Comparison of ENCODE assay signal across 9 cellular contexts in genomic region chr5:16492398-16493175, GRCh38. TPM values are rescaled to one million over a fixed set of nuclear protein-coding genes. Genes with fewer than 3 reads are reported as not detected.
DNase-seq lines count a peak whose midpoint lies in the region; ATAC-seq lines count a peak whose summit lies in the region.
"Had no signal": no experiment of that assay in that cellular context is flagged by ENCODE, and none has a peak within 500 bp of the region (broad histone marks: within the 10 kb centered on the region; RNA-seq: fewer than 3 reads in every experiment).

No MANE protein-coding gene starts in this region.

- intact Hi-C loops in Right ventricle myocardium inferior (cut with DNase I) (loop anchor here (1.0 to 5.0 kb wide), 2 partner anchors 16 to 125 kb away; partner anchors contain the start of gene RETREG1), cardiac septum (cut with DNase I) (loop anchor here (1.0 to 10.0 kb wide), 3 partner anchors 16 to 702 kb away; no protein-coding TSS in a partner anchor)

- DNase-seq in Right ventricle myocardium inferior (ENCODE audit: missing footprints) (peak; percentile 68), cardiac septum (ENCODE audit: low spot score) (no peak), amniotic stem cell (lab: John Stamatoyannopoulos, UW) (peak; percentile 38), kidney tubule cell (ENCODE audit: low spot score) (peak; percentile 92), midbrain (lab: John Stamatoyannopoulos, UW) (no peak), NCI-H526 treated with DMSO at 0.1 percent for 48 hours (lab: John Stamatoyannopoulos, UW) (no peak)
- DNase-seq: COR-L47 had no signal

- peak; percentile 65 for ATAC-seq in Right ventricle myocardium inferior
- no peak for ATAC-seq in GM21723 (IDR thresholded peaks at IDR 0.05; ENCODE audit: unreplicated experiment)
- no peak for ATAC-seq in HG02885 (IDR thresholded peaks at IDR 0.05; ENCODE audit: poor library complexity, unreplicated experiment)

RNA-seq across cellular contexts. Expression of gene ZNF622, which starts 27.0 kb away (rescaled TPM):
- total RNA-seq in Right ventricle myocardium inferior (56.7 TPM), cardiac septum (49.0 TPM)

Comparison
In these comparisons a context has a peak if more than half of its experiments do, and no peak if none do; other contexts are left out.
1. DNase-seq: peak in Right ventricle myocardium inferior (single experiment), amniotic stem cell (single experiment) and kidney tubule cell (single experiment); none in cardiac septum (single experiment), midbrain (single experiment) and NCI-H526 treated with DMSO at 0.1 percent for 48 hours (single experiment).